In the genomic region with DNA sequence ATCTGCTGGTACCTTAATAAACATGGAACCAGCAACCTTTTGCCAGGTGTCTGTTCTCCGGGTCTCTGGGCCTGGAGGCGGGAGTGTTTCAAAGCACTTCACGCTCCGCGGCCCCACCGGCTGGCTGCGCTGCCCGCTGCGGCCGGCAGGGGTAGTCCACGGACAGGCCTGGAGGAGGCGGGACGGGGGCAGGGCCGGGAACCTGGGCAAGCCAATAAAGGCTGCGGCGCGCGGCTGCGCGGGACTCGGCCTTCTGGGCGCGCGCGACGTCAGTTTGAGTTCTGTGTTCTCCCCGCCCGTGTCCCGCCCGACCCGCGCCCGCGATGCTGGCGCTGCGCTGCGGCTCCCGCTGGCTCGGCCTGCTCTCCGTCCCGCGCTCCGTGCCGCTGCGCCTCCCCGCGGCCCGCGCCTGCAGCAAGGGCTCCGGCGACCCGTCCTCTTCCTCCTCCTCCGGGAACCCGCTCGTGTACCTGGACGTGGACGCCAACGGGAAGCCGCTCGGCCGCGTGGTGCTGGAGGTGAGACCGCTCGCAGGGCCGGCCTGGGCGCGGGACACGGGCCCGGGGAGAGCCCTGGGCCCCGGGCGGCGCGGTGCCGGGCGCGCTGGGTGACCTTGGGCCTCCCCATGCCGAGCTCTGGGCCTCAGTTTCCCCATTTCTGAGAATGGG, we compare ENCODE assay signal across 8 cellular contexts. TPM values are rescaled to one million over a fixed set of nuclear protein-coding genes. Genes with fewer than 3 reads are reported as not detected.
DNase-seq lines count a peak whose midpoint lies in the region; ATAC-seq, FAIRE-seq and TF ChIP-seq lines count a peak whose summit lies in the region.

A gene (plus strand): TSS at position 244 of the 668 bp plus-strand sequence. CDS start 80 bp downstream, at position 324.

- H3K27me3 ChIP-seq in keratinocyte (ENCODE audit: control insufficient read depth, extremely low read depth, insufficient read depth, low read length) = no peaks in the 10 kb centered on the region

- H3K9me3 ChIP-seq in keratinocyte (ENCODE audit: control insufficient read depth, low read depth, low read length) = no peaks in the 10 kb centered on the region

- H3K9me1 ChIP-seq in keratinocyte (ENCODE audit: control insufficient read depth, extremely low read depth, insufficient read depth, low read length) = peaks cover 7% of the 10 kb centered on the region

- ATAC-seq in GM18907 (IDR thresholded peaks at IDR 0.05; ENCODE audit: unreplicated experiment) = peak; percentile 82
- peak; percentile 74 for ATAC-seq in HG03139 (IDR thresholded peaks at IDR 0.05; ENCODE audit: unreplicated experiment)

- FAIRE-seq in keratinocyte (lab: Jason Lieb, UNC) = no peak

- peak within 1 kb of the TSS; percentile 98 for H3K4me2 ChIP-seq in keratinocyte (ENCODE audit: control insufficient read depth, extremely low read depth, insufficient read depth, low read depth, low read length)

- DNase-seq in AG10803 (ENCODE audit: low read depth) (peak; percentile 90), NCI-H2227 treated with DMSO at 0.1 percent for 48 hours (lab: John Stamatoyannopoulos, UW) (peak; percentile 80), cerebellar cortex (ENCODE audit: low spot score) (peak; percentile 89), keratinocyte (ENCODE audit: low read depth, low spot score) (no peak)
- DNase-seq in activated CD4-positive, CD25-positive, alpha-beta regulatory T cell treated with anti-CD3 and anti-CD28 coated beads, Interleukin-2, amount 50 U/mL, for 72 hours = peak; percentile 96
- DNase-seq in stimulated activated CD4-positive, alpha-beta T cell treated with anti-CD3 and anti-CD28 coated beads, Interleukin-12 subunit alpha, Interleukin-12 subunit beta, amount 100 ng/mL, for 48 hours (ENCODE audit: low read depth in 2 of 3, low spot score in 1 of 3) = peak; percentile 91 to 96 (median 94)

- H3K4me3 ChIP-seq in AG10803 (ENCODE audit: low read length) (peak within 1 kb of the TSS; percentile 86), keratinocyte (ENCODE audit: control insufficient read depth in 2 of 3, extremely low read depth in 1 of 3, insufficient read depth in 2 of 3, low read depth in 1 of 3, low read length in 3 of 3) (peak within 1 kb of the TSS; percentile 76 to 87 (median 80))

- peak within 1 kb of the TSS; percentile 26 for H2AFZ ChIP-seq in keratinocyte (ENCODE audit: control insufficient read depth, low read length)

- dilution Hi-C loops in keratinocyte (cut with MboI; ENCODE audit: extremely low pct_ligation_motif_present, low sequenced_read_pairs) = no loop called here

- peaks cover 40% of the 10 kb centered on the region for H3K79me2 ChIP-seq in keratinocyte (ENCODE audit: control insufficient read depth, insufficient read depth, low read length)

- peaks cover 30 to 37% of the 10 kb centered on the region in 2 experiments for H3K36me3 ChIP-seq in keratinocyte (ENCODE audit: control insufficient read depth in 2 of 2, extremely low read depth in 1 of 2, insufficient read depth in 2 of 2, low read length in 2 of 2)

- peaks cover 30% of the 10 kb centered on the region for H3K4me1 ChIP-seq in keratinocyte (ENCODE audit: control insufficient read depth, extremely low read depth, insufficient read depth, low read length)

- TF ChIP-seq CTCF in AG10803 (conservative IDR thresholded peaks at IDR 0.05; ENCODE audit: low read length) (peak; percentile 65), keratinocyte (optimal IDR thresholded peaks at IDR 0.05 in 1 of 3, IDR thresholded peaks at IDR 0.05 in 1 of 3, conservative IDR thresholded peaks at IDR 0.05 in 1 of 3; ENCODE audit: extremely low read depth in 1 of 3, insufficient read depth in 2 of 3, low read length in 3 of 3) (peak; percentile 78 to 92 (median 82))

- peaks cover 17% of the 10 kb centered on the region for H4K20me1 ChIP-seq in keratinocyte (ENCODE audit: control insufficient read depth, extremely low read depth, insufficient read depth, low read length)

- peak within 1 kb of the TSS; percentile 97 for H3K9ac ChIP-seq in keratinocyte (ENCODE audit: control insufficient read depth, extremely low read depth, insufficient read depth, low read length)

- H3K27ac ChIP-seq in keratinocyte (ENCODE audit: control insufficient read depth, insufficient read depth, low read length) = peak within 1 kb of the TSS; percentile 91

RNA-seq across cellular contexts. Expression of the gene that starts here (rescaled TPM):
- polyA plus RNA-seq in keratinocyte = 69.1 to 124 TPM (median 71.3 TPM) in 3 replicates
- polyA plus RNA-seq in keratinocyte (2011; ENCODE audit: low read depth) = 132 TPM
- polyA plus RNA-seq in keratinocyte (2011; cell fraction: cytosol; rRNA removed) = 97.5 and 105 TPM in 2 replicates
- 177 and 186 TPM in 2 replicates for polyA plus RNA-seq in keratinocyte (2011; cell fraction: nucleus; rRNA removed)
- polyA plus RNA-seq in keratinocyte (2012; ENCODE audit: low replicate concordance) = 79.7 and 311 TPM in 2 replicates
- polyA minus RNA-seq in keratinocyte = 69.4 to 302 TPM (median 83.7 TPM) in 3 replicates
- 61.2 TPM for polyA minus RNA-seq in keratinocyte (2011; cell fraction: cytosol; rRNA and poly(A)+ RNA removed)
- polyA minus RNA-seq in keratinocyte (2011; cell fraction: nucleus; rRNA and poly(A)+ RNA removed) = 70.6 and 70.8 TPM in 2 replicates
